8 cellular contexts compared by ENCODE assay signal in the genomic region with DNA sequence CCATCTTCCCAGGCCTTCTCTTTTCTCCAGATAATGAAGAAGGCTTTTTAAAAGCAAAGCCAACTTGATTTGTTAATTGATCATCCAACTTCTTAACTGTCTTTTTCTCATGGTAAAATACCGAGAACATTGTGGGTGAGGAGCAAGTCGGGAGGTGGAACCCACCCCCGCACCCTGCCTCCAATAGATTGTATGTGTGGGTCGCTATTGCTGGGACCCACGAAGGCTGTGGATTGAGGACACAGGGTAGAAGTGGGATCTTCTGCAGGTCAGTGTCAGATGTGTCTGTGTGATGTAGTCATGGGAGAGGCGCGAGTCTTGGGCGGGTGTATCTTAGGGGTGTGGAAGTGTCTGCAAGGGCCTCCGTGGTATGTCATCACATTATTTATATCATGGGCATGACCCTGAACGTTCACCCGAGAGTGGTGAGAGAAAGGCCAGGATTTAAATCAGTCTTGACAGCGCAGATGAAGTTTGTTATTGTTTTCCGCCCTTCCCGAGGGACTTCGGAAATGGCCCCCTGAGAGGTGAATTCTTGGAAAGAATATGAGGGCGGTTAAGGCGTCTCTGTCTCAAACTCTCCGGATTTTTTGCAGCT. TPM values are rescaled to one million over a fixed set of nuclear protein-coding genes. Genes with fewer than 3 reads are reported as not detected.
DNase-seq lines count a peak whose midpoint lies in the region; ATAC-seq, FAIRE-seq and TF ChIP-seq lines count a peak whose summit lies in the region.

No MANE protein-coding gene starts in this region.

- H4K20me1 ChIP-seq in BLaER1: peaks cover 13% of the 10 kb centered on the region; the same call in 1 of the 2 replicates

- peaks cover 4% of the 10 kb centered on the region for H3K36me3 ChIP-seq in BLaER1
- H3K36me3 ChIP-seq in breast epithelium: no peaks in the 10 kb centered on the region

- no peaks in the 10 kb centered on the region for H3K27me3 ChIP-seq in BLaER1
- H3K27me3 ChIP-seq in breast epithelium: no peaks in the 10 kb centered on the region
- H3K27me3 ChIP-seq in layer of hippocampus (ENCODE audit: control insufficient read depth, insufficient read depth, low read length): no peaks in the 10 kb centered on the region

- H3K9me3 ChIP-seq in BLaER1 (no peaks in the 10 kb centered on the region), breast epithelium (no peaks in the 10 kb centered on the region)

- TF ChIP-seq CTCF in breast epithelium (IDR thresholded peaks at IDR 0.05): no peak

- peak overlapping the region; percentile 99 for H3K4me2 ChIP-seq in BLaER1

- TF ChIP-seq POLR2A in H54 (IDR thresholded peaks at IDR 0.05; ENCODE audit: low read depth, low read length) (no peak), breast epithelium (IDR thresholded peaks at IDR 0.05) (no peak)

- H3K4me1 ChIP-seq in BLaER1 (peaks cover 22% of the 10 kb centered on the region), breast epithelium (peaks cover 0 to 4% of the 10 kb centered on the region in 2 donors)

- peak overlapping the region; percentile 86 for H3K9ac ChIP-seq in BLaER1

- peak overlapping the region; percentile 97 for H3K4me3 ChIP-seq in BLaER1
- H3K4me3 ChIP-seq in breast epithelium: peak overlapping the region; percentile 79 to 99 (median 79)

- H3K27ac ChIP-seq in BLaER1 (peak overlapping the region; percentile 80), breast epithelium (peak overlapping the region; percentile 57 to 86), layer of hippocampus (ENCODE audit: low read depth, low read length) (peak overlapping the region; percentile 96)

- peak; percentile 23 for DNase-seq in H54 (ENCODE audit: insufficient read length, low spot score)
- DNase-seq in RPMI7951 (ENCODE audit: low read depth): peak; percentile 50
- DNase-seq in breast epithelium (ENCODE audit: low spot score in 2 of 2): no peak
- peak; percentile 25 for DNase-seq in stimulated activated naive CD8-positive, alpha-beta T cell treated with anti-CD3 and anti-CD28 coated beads, Interleukin-15, Interleukin-2, amounts not matched to agents 100 U/mL and 50 U/mL, for 24 hours
- no peak for DNase-seq in putamen (ENCODE audit: low spot score)
- no peak for DNase-seq in effector CD8-positive, alpha-beta T cell (lab: John Stamatoyannopoulos, UW)

- intact Hi-C loops in breast epithelium (cut with DNase I; ENCODE audit: low total_unique reads): no loop called here

- peak; percentile 7 for ATAC-seq in stimulated activated naive CD8-positive, alpha-beta T cell treated with anti-CD3 and anti-CD28 coated beads, Interleukin-15, Interleukin-2, amounts not matched to agents 100 U/mL and 50 U/mL, for 24 hours

- no peak for FAIRE-seq in H54 (lab: Jason Lieb, UNC)

RNA-seq across cellular contexts. Expression of a gene that starts 0.5 kb away (rescaled TPM):
- 13.1 and 14.5 TPM in 2 replicates for total RNA-seq in RPMI7951 (2014; rRNA removed; shearing (Covaris generic))
- 1 to 10 TPM; 4.0 to 4.6 (median 4.3) TPM for total RNA-seq in breast epithelium

RNA-seq across cellular contexts. Expression of a gene that starts 58.7 kb away (rescaled TPM):
- 33.0 and 37.7 TPM in 2 replicates for total RNA-seq in RPMI7951 (2014; rRNA removed; shearing (Covaris generic))
- total RNA-seq in breast epithelium: 10 to 100 TPM; 26.2 to 55.8 (median 36.7) TPM

Comparison
In these comparisons a context has a peak if more than half of its experiments do, and no peak if none do; other contexts are left out.
1. DNase-seq: peak in H54 (single experiment), RPMI7951 (single experiment) and stimulated activated naive CD8-positive, alpha-beta T cell treated with anti-CD3 and anti-CD28 coated beads, Interleukin-15, Interleukin-2, amounts not matched to agents 100 U/mL and 50 U/mL, for 24 hours (single experiment); none in breast epithelium (0 of 2), putamen (single experiment) and effector CD8-positive, alpha-beta T cell (single experiment).
2. Peak in every context shown above with its lines, with median percentiles within 50 percentile points of each other: H3K27ac ChIP-seq.